1 cellular context compared by ENCODE assay signal in genomic region chr7:95604811-95605210, GRCh38. TPM values are rescaled to one million over a fixed set of nuclear protein-coding genes. Genes with fewer than 3 reads are reported as not detected.
"Had no signal": no experiment of that assay in that cellular context is flagged by ENCODE, and none has a peak within 500 bp of the region (broad histone marks: within the 10 kb centered on the region; RNA-seq: fewer than 3 reads in every experiment).

No MANE protein-coding gene starts in this region.

RNA-seq across cellular contexts. Expression of gene PDK4, which starts 8.5 kb away (rescaled TPM):
- total RNA-seq: OCI-LY7 had no signal
